17 cellular contexts compared by ENCODE assay signal in genomic region chr4:185896832-185897475, GRCh38.
A peak's percentile ranks its signal among the peaks of the same experiment; 100 is the strongest.
DNase-seq lines count a peak whose midpoint lies in the region; ATAC-seq and TF ChIP-seq lines count a peak whose summit lies in the region.
"Had no signal": no experiment of that assay in that cellular context is flagged by ENCODE, and none has a peak within 500 bp of the region (broad histone marks: within the 10 kb centered on the region; RNA-seq: fewer than 3 reads in every experiment).

No MANE protein-coding gene starts in this region.

- peak overlapping the region; percentile 31; the same call in 1 of the 2 replicates for H2AFZ ChIP-seq in PC-9

- no peaks in the 10 kb centered on the region; the same call in 1 of the 2 replicates for H3K9me2 ChIP-seq in PC-9 (ENCODE audit: insufficient read depth)

- no peak overlapping the region for H3K4me3 Mint-ChIP-seq in stimulated activated naive B cell treated with anti-CD40 and anti-IgM and Interleukin-4, amounts not matched to agents 10 μg/mL and 1 μg/mL and 100 μg/mL, for 72 hours
- H3K4me3 Mint-ChIP-seq: activated T-helper 17 cell treated with anti-CD3 and anti-CD28 coated beads, Interleukin-2, amount 50 U/mL, for 72 hours; CD8-positive, alpha-beta T cell had no signal

- H3K9me3 ChIP-seq in PC-9 (ENCODE audit: insufficient read depth, low read depth) = no peaks in the 10 kb centered on the region; the same call in 1 of the 2 replicates

- intact Hi-C loops in PC-9 (cut with micrococcal nuclease; ENCODE audit: unreplicated experiment) = loop anchor here (1.0 to 2.0 kb wide), 6 partner anchors 31 to 256 kb away; no protein-coding TSS in a partner anchor

- H4K20me1 ChIP-seq in PC-9 (ENCODE audit: insufficient read depth) = no peaks in the 10 kb centered on the region

- peak overlapping the region; percentile 68 for H3K4me2 ChIP-seq in PC-9

- peaks cover 28% of the 10 kb centered on the region for H3K4me1 ChIP-seq in PC-9 (replicated peaks; ENCODE audit: insufficient read depth)

- peaks cover 14 to 21% of the 10 kb centered on the region in 2 donors for H3K27me3 Mint-ChIP-seq in stimulated activated naive B cell treated with anti-CD40 and anti-IgM and Interleukin-4, amounts not matched to agents 10 μg/mL and 1 μg/mL and 100 μg/mL, for 72 hours

- peak; percentile 67 for ATAC-seq in GM19463 (IDR thresholded peaks at IDR 0.05; ENCODE audit: unreplicated experiment)
- ATAC-seq in HG02981 (IDR thresholded peaks at IDR 0.05; ENCODE audit: unreplicated experiment) = peak; percentile 73
- peak; percentile 57 to 71 for ATAC-seq in stimulated activated naive B cell treated with anti-CD40 and anti-IgM and Interleukin-4, amounts not matched to agents 10 μg/mL and 1 μg/mL and 100 μg/mL, for 72 hours (replicated peaks)
- no peak for ATAC-seq in HG02970 (IDR thresholded peaks at IDR 0.05; ENCODE audit: low FRiP score, unreplicated experiment)
- ATAC-seq: activated T-helper 17 cell treated with anti-CD3 and anti-CD28 coated beads, Interleukin-2, amount 50 U/mL, for 72 hours; CD8-positive, alpha-beta T cell had no signal

- H3K27ac Mint-ChIP-seq in stimulated activated naive B cell treated with anti-CD40 and anti-IgM and Interleukin-4, amounts not matched to agents 10 μg/mL and 1 μg/mL and 100 μg/mL, for 72 hours = no peak overlapping the region
- H3K27ac Mint-ChIP-seq: activated T-helper 17 cell treated with anti-CD3 and anti-CD28 coated beads, Interleukin-2, amount 50 U/mL, for 72 hours; CD8-positive, alpha-beta T cell had no signal

- peaks cover 2 to 8% of the 10 kb centered on the region in 2 donors for H3K4me1 Mint-ChIP-seq in stimulated activated naive B cell treated with anti-CD40 and anti-IgM and Interleukin-4, amounts not matched to agents 10 μg/mL and 1 μg/mL and 100 μg/mL, for 72 hours
- H3K4me1 Mint-ChIP-seq: activated T-helper 17 cell treated with anti-CD3 and anti-CD28 coated beads, Interleukin-2, amount 50 U/mL, for 72 hours had no signal

- H3K36me3 Mint-ChIP-seq in stimulated activated naive B cell treated with anti-CD40 and anti-IgM and Interleukin-4, amounts not matched to agents 10 μg/mL and 1 μg/mL and 100 μg/mL, for 72 hours = no peaks in the 10 kb centered on the region
- H3K36me3 Mint-ChIP-seq: CD8-positive, alpha-beta T cell had no signal

- no peaks in the 10 kb centered on the region for H3K36me3 ChIP-seq in PC-9 (ENCODE audit: low read depth)

- no peaks in the 10 kb centered on the region for H3K27me3 ChIP-seq in PC-9 (ENCODE audit: insufficient read depth, low read depth)

- POLR2A ChIA-PET in PC-9 (lab: Charles Lee; ENCODE audit: unreplicated experiment) = interaction anchor here (0.6 to 0.9 kb wide), 5 partner anchors 23 to 178 kb away, joined by 4 to 20 read pairs (median 7); no protein-coding TSS in a partner anchor

- DNase-seq in PC-9 = peak; percentile 88 to 96
- no peak for DNase-seq in stimulated activated naive B cell treated with anti-CD40 and anti-IgM and Interleukin-4, amounts not matched to agents 10 μg/mL and 1 μg/mL and 100 μg/mL, for 72 hours
- DNase-seq in activated CD8-positive, alpha-beta memory T cell treated with anti-CD3 and anti-CD28 coated beads, Interleukin-2, amount 50 U/mL, for 48 hours = no peak
- DNase-seq in activated effector memory CD4-positive, alpha-beta T cell treated with Interleukin-2 at 50 U/mL for 16 hours = no peak
- DNase-seq in 8988T = no peak
- DNase-seq: activated CD4-positive, alpha-beta T cell treated with anti-CD3 and anti-CD28 coated beads, Interleukin-2, amount 50 U/mL, for 4 hours; CD8-positive, alpha-beta T cell; dermis blood vessel endothelial cell; IMR-90; NCI-H1694 treated with DMSO at 0.1 percent for 48 hours; NCI-H69; occipital lobe; T1000 had no signal

- peak overlapping the region; percentile 14; the same call in 1 of the 2 replicates for H3K4me3 ChIP-seq in PC-9

- peaks cover 30% of the 10 kb centered on the region for H3F3A ChIP-seq in PC-9 (ENCODE audit: insufficient read depth, low read depth)

- H3K9me3 Mint-ChIP-seq in stimulated activated naive B cell treated with anti-CD40 and anti-IgM and Interleukin-4, amounts not matched to agents 10 μg/mL and 1 μg/mL and 100 μg/mL, for 72 hours = peaks cover 0 to 2% of the 10 kb centered on the region in 2 donors
- H3K9me3 Mint-ChIP-seq: activated T-helper 17 cell treated with anti-CD3 and anti-CD28 coated beads, Interleukin-2, amount 50 U/mL, for 72 hours; CD8-positive, alpha-beta T cell had no signal

- peak overlapping the region; percentile 97 for H3K27ac ChIP-seq in PC-9

- TF ChIP-seq CTCF in PC-9 (conservative IDR thresholded peaks at IDR 0.05) = no peak

- TSS peak; percentile 92 for BruUV-seq in PC-9 (replicated peaks; lab: Mats Ljungman, UMichigan)

- CTCF ChIA-PET in PC-9 (lab: Charles Lee) = interaction anchor here (0.6 to 1.6 kb wide), 7 partner anchors 57 to 802 kb away, joined by 3 to 9 read pairs (median 3); no protein-coding TSS in a partner anchor

- H3K79me2 ChIP-seq in PC-9 (ENCODE audit: low read depth) = no peaks in the 10 kb centered on the region

Comparison
In these comparisons a context has a peak if more than half of its experiments do, and no peak if none do; other contexts are left out.
1. DNase-seq: peak in PC-9 (2 of 2); none in stimulated activated naive B cell treated with anti-CD40 and anti-IgM and Interleukin-4, amounts not matched to agents 10 μg/mL and 1 μg/mL and 100 μg/mL, for 72 hours (single experiment), activated CD8-positive, alpha-beta memory T cell treated with anti-CD3 and anti-CD28 coated beads, Interleukin-2, amount 50 U/mL, for 48 hours (single experiment), activated effector memory CD4-positive, alpha-beta T cell treated with Interleukin-2 at 50 U/mL for 16 hours (single experiment) and 8988T (single experiment).